ENCODE assay signal across 3 cellular contexts in the genomic region with DNA sequence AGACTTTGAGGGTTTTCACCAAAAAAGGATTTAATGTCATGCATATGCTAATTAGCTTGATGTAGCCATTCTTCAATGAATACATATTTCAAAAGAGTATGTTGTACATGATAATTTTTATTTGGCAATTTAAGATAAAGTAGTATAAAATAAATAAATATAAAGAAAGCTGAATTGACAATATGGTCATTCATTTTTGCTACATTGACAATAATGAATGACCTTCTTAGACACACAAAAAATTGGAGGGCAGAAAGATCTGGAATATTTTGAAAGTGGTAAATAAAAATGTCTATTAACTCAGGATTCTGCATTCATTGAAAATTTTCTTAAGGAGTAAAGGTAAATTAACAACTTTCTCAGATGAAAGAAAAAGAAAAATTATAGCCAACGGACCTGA.
A peak's percentile ranks its signal among the peaks of the same experiment; 100 is the strongest.
TF ChIP-seq lines count a peak whose summit lies in the region.

No MANE protein-coding gene starts in this region.

TF ChIP-seq in HepG2, 621 proteins besides CTCF, POLR2A, EP300 and RAD21:
- TF ChIP-seq MAFK (conservative IDR thresholded peaks at IDR 0.05 in 1 of 2, IDR thresholded peaks at IDR 0.05 in 1 of 2; ENCODE audit: low read length in 2 of 2) (peak; percentile 34 to 70; a peak in 3 of 4 replicates), NRL (CRISPR knock-in tag; IDR thresholded peaks at IDR 0.05; ENCODE audit: borderline replicate concordance) (no peak), MAFF (IDR thresholded peaks at IDR 0.05; ENCODE audit: low read depth, low read length) (peak; percentile 70), U2AF1 (optimal IDR thresholded peaks at IDR 0.05; ENCODE audit: low read depth, low read length) (no peak)

TF ChIP-seq in IMR-90, 13 proteins besides CTCF, POLR2A, EP300 and RAD21:
- TF ChIP-seq MAZ (IDR thresholded peaks at IDR 0.05; ENCODE audit: borderline replicate concordance, low read depth, low read length): no peak
- TF ChIP-seq MAFK (IDR thresholded peaks at IDR 0.05; ENCODE audit: low read depth, low read length): peak; percentile 43

TF ChIP-seq in K562, 482 proteins besides CTCF, POLR2A, EP300 and RAD21:
- no peak for TF ChIP-seq SIN3B (IDR thresholded peaks at IDR 0.05; ENCODE audit: low read depth)
- no peak for TF ChIP-seq SLC30A9 (CRISPR knock-in tag; IDR thresholded peaks at IDR 0.05)
- TF ChIP-seq MAFF (IDR thresholded peaks at IDR 0.05; ENCODE audit: low read length): 0 out of 2 replicates have a peak, but pooled peaks have one; percentile 14
- no peak for TF ChIP-seq SIX5 (IDR thresholded peaks at IDR 0.05; ENCODE audit: borderline replicate concordance in 1 of 2, insufficient read depth in 1 of 2, low read depth in 1 of 2, low read length in 2 of 2)
- TF ChIP-seq TBL1XR1 (IDR thresholded peaks at IDR 0.05; ENCODE audit: low read length in 2 of 2): no peak
- peak; percentile 57; the same call in 1 of the 2 replicates for TF ChIP-seq ZNF316 (IDR thresholded peaks at IDR 0.05)
